In the genomic region with DNA sequence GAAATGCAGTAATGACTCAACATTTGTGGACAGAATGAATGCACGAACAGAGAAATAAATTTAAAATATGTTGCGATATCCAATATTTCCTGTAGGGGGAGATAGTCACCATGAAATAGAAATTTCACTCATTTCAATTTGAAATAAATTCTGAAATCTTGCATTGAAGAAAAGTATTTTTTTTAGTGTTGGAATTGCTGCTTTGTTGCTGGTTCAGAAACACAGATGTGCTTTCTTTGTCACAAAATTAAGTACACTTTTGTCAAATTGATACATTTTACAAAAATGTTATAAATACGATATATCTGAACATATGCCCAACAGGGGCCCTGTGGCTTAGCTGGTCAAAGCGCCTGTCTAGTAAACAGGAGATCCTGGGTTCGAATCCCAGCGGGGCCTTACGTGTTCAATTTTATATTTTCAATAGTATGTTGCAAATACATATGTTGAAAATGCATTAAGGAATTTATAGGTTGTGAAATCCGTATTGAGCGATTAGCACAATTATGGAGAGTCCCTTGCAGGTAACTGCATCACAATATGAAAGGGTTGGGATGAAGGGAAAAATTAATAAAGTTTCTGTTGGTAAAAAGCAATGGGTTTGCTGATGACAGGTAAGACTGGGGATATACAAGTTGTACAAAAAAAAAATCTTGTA, we compare ENCODE assay signal across 8 cellular contexts.
A peak's percentile ranks its signal among the peaks of the same experiment; 100 is the strongest.
DNase-seq lines count a peak whose midpoint lies in the region; ATAC-seq and TF ChIP-seq lines count a peak whose summit lies in the region.

No MANE protein-coding gene starts in this region.

- H3K27ac ChIP-seq in upper lobe of left lung = no peak overlapping the region

- DNase-seq in COLO829 (ENCODE audit: low spot score) (peak; percentile 79), HCEC 1CT (peak; percentile 59), NCI-H748 treated with DMSO at 0.1 percent for 48 hours (lab: John Stamatoyannopoulos, UW) (peak; percentile 74), astrocyte of the hippocampus (ENCODE audit: low read depth, low spot score) (peak; percentile 54), kidney glomerular epithelial cell (lab: John Stamatoyannopoulos, UW) (peak; percentile 48), upper lobe of left lung (no peak)

- peaks cover 9 to 11% (median 10%) of the 10 kb centered on the region in 4 donors for H3K4me1 ChIP-seq in upper lobe of left lung

- WGBS in upper lobe of left lung, 2 donors = 25 to 27% methylated on average over 9 of the region's 9 CpGs

- no peak for TF ChIP-seq EP300 in upper lobe of left lung (IDR thresholded peaks at IDR 0.05)

- TF ChIP-seq CTCF in upper lobe of left lung (IDR thresholded peaks at IDR 0.05) = peak; percentile 57 to 77 (median 70)

- H3K9me3 ChIP-seq in upper lobe of left lung = no peaks in the 10 kb centered on the region

- no peak overlapping the region for H3K4me3 ChIP-seq in upper lobe of left lung

- ATAC-seq in upper lobe of left lung (ENCODE audit: low FRiP score in 2 of 2) = no peak
- ATAC-seq in GM19023 (IDR thresholded peaks at IDR 0.05; ENCODE audit: unreplicated experiment) = no peak
- ATAC-seq in HG03521 (IDR thresholded peaks at IDR 0.05; ENCODE audit: unreplicated experiment) = no peak

- no peak for TF ChIP-seq POLR2A in upper lobe of left lung (IDR thresholded peaks at IDR 0.05)

- H3K27me3 ChIP-seq in upper lobe of left lung = no peaks in the 10 kb centered on the region

- no peaks in the 10 kb centered on the region for H3K36me3 ChIP-seq in upper lobe of left lung

Comparison
In these comparisons a context has a peak if more than half of its experiments do, and no peak if none do; other contexts are left out.
1. DNase-seq: peak in COLO829 (single experiment), HCEC 1CT (single experiment), NCI-H748 treated with DMSO at 0.1 percent for 48 hours (single experiment), astrocyte of the hippocampus (single experiment) and kidney glomerular epithelial cell (single experiment); none in upper lobe of left lung (0 of 2).